1 cellular context compared by ENCODE assay signal in genomic region chr2:109685453-109685852, GRCh38.
TF ChIP-seq lines count a peak whose summit lies in the region.

No MANE protein-coding gene starts in this region.

TF ChIP-seq in GM12878, 131 proteins besides CTCF, POLR2A, EP300 and RAD21 (continued from another document):
- no peak for TF ChIP-seq SKIL (IDR thresholded peaks at IDR 0.05; ENCODE audit: low read depth, poor library complexity, severe bottlenecking)
TF ChIP-seq in GM12878: peak in this region for 0.
